Comparison of ENCODE assay signal across 1 cellular context in genomic region chr1:101407505-101408211, GRCh38.
TF ChIP-seq lines count a peak whose summit lies in the region.

No MANE protein-coding gene starts in this region.

TF ChIP-seq in GM23338, 12 proteins besides CTCF, POLR2A, EP300 and RAD21 (continued from another document):
- no peak for TF ChIP-seq CREB1 (CRISPR knock-in tag; IDR thresholded peaks at IDR 0.05; ENCODE audit: low read depth)
- TF ChIP-seq STAT1 (IDR thresholded peaks at IDR 0.05; ENCODE audit: unreplicated experiment): no peak
- TF ChIP-seq NANOG (IDR thresholded peaks at IDR 0.05; ENCODE audit: borderline replicate concordance): no peak
